Comparison of ENCODE assay signal across 33 cellular contexts in the genomic region with DNA sequence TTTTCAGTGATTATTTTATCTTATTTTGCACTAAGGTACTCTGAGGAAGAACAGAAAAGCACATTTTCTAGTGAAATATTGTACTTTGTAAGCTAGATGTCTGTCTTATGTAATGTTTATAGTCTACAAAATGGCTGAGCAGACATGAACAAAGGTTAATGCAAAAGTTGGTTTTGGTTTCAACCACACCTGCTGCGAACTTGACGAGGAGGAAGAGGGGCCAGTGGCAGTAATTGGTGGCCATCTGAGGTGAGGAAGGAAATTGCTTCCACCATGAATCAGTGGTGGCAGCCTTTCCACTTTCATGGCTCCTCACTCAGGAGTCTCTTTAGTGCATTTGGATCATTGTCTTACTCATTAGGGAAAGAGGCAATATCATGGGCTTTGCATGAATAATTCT.
"Had no signal": no experiment of that assay in that cellular context is flagged by ENCODE, and none has a peak within 500 bp of the region (broad histone marks: within the 10 kb centered on the region; RNA-seq: fewer than 3 reads in every experiment).

No MANE protein-coding gene starts in this region.

- H3K27ac ChIP-seq: adrenal gland, body of pancreas, brain microvascular endothelial cell, breast epithelium, VCaP had no signal

- H3K27me3 ChIP-seq: adrenal gland, body of pancreas, brain microvascular endothelial cell, breast epithelium had no signal

- DNase-seq: activated B cell treated with CpG ODN at 0.5 μM for 24 hours; activated CD4-positive, alpha-beta memory T cell treated with anti-CD3 and anti-CD28 coated beads for 36 hours; activated CD4-positive, alpha-beta T cell treated with anti-CD3 and anti-CD28 coated beads for 4 hours; activated CD4-positive, alpha-beta T cell treated with anti-CD3 and anti-CD28 coated beads, Interleukin-2, amount 10 ng/mL, durations not matched to agents 24 days and 14 days; activated CD4-positive, alpha-beta T cell treated with anti-CD3 and anti-CD28 coated beads, Interleukin-2, amount 50 U/mL, for 1 hour; activated CD4-positive, alpha-beta T cell treated with anti-CD3 and anti-CD28 coated beads, Interleukin-2, amount 50 U/mL, for 4 hours; activated CD4-positive, CD25-positive, alpha-beta regulatory T cell treated with anti-CD3 and anti-CD28 coated beads, Interleukin-2, amount 50 U/mL, for 72 hours; activated CD8-positive, alpha-beta memory T cell treated with anti-CD3 and anti-CD28 coated beads, Interleukin-2, amount 50 U/mL, for 4 hours; activated CD8-positive, alpha-beta T cell treated with anti-CD3 and anti-CD28 coated beads for 36 hours; activated effector memory CD4-positive, alpha-beta T cell treated with anti-CD3 and anti-CD28 coated beads, Interleukin-2, amount 50 U/mL, for 16 hours; activated gamma-delta T cell treated with Interleukin-2 at 50 U/mL for 16 hours; activated naive CD4-positive, alpha-beta T cell; activated naive CD4-positive, alpha-beta T cell treated with anti-CD3 and anti-CD28 coated beads for 36 hours; activated naive CD4-positive, alpha-beta T cell treated with anti-CD3 and anti-CD28 coated beads, Interleukin-2, amount 50 U/mL, for 16 hours; activated naive CD8-positive, alpha-beta T cell treated with anti-CD3 and anti-CD28 coated beads for 36 hours; activated T-cell treated with anti-CD3 and anti-CD28 coated beads for 4 hours; activated T-cell treated with anti-CD3 and anti-CD28 coated beads, Interleukin-2, amount 50 U/mL, for 1 hour; activated T-cell treated with anti-CD3 and anti-CD28 coated beads, Interleukin-2, amount 50 U/mL, for 4 hours; activated T-cell treated with anti-CD3 and anti-CD28 coated beads, Interleukin-2, amount 50 U/mL, for 72 hours; adrenal gland; amniotic stem cell; aorta; body of pancreas; brain microvascular endothelial cell; central memory CD4-positive, alpha-beta T cell; T-helper 2 cell; T-helper 9 cell had no signal

- H3K4me3 ChIP-seq: adrenal gland, body of pancreas, breast epithelium had no signal

- FAIRE-seq: astrocyte, TTC549 had no signal

- H3K36me3 ChIP-seq: adrenal gland, brain microvascular endothelial cell, breast epithelium had no signal

- H3K9me3 ChIP-seq: adrenal gland, body of pancreas, breast epithelium had no signal

- ATAC-seq: activated CD8-positive, alpha-beta T cell treated with anti-CD3 and anti-CD28 coated beads for 36 hours; activated naive CD4-positive, alpha-beta T cell treated with anti-CD3 and anti-CD28 coated beads, Interleukin-2, amount 50 U/mL, for 72 hours; activated T-cell treated with anti-CD3 and anti-CD28 coated beads, Interleukin-2, amount 50 U/mL, for 4 hours; activated T-cell treated with anti-CD3 and anti-CD28 coated beads, Interleukin-2, amount 50 U/mL, for 72 hours; activated T-helper 17 cell treated with anti-CD3 and anti-CD28 coated beads, Interleukin-2, amount 50 U/mL, for 72 hours; body of pancreas had no signal

- H3K4me1 ChIP-seq: adrenal gland, body of pancreas, breast epithelium had no signal
